ENCODE assay signal across 8 cellular contexts in the genomic region with DNA sequence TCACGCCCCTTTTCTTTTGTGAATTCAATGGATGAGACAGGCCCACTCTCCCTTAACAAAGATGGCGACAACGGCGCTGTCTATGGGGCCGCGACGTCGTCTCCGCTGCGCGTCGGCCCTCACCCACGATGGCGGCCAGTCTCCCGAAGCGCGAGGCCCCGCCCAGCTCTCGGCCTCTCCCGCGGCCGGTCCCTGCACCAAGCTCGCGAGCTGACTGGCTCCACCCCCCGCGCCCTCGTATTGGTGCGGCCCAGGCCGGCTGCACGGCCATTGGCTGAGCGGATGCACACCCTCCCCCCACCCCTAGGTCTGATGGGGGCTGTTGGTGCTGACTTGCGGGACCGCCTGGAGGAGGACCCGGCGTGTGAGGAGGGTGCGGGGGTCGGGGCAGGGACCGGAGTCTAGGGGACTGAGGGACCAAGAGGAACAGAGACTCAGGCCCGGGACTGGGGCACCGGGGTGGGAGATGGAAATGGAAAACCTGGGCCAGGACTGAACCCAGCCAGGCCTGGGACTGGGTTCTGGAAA. TPM values are rescaled to one million over a fixed set of nuclear protein-coding genes. Genes with fewer than 3 reads are reported as not detected.
DNase-seq lines count a peak whose midpoint lies in the region; ATAC-seq and TF ChIP-seq lines count a peak whose summit lies in the region.

No MANE protein-coding gene starts in this region.

- H3K4me1 ChIP-seq in gastroesophageal sphincter = peaks cover 0 to 70% (median 16%) of the 10 kb centered on the region in 3 donors

- no peaks in the 10 kb centered on the region for H3K9me3 Mint-ChIP-seq in activated naive CD4-positive, alpha-beta T cell treated with anti-CD3 and anti-CD28 coated beads, Interleukin-2, amount 50 U/mL, for 24 hours

- peak overlapping the region; percentile 89 for H3K4me3 Mint-ChIP-seq in activated naive CD4-positive, alpha-beta T cell treated with anti-CD3 and anti-CD28 coated beads, Interleukin-2, amount 50 U/mL, for 24 hours

- H3K27ac Mint-ChIP-seq in activated naive CD4-positive, alpha-beta T cell treated with anti-CD3 and anti-CD28 coated beads, Interleukin-2, amount 50 U/mL, for 24 hours = peak overlapping the region; percentile 99

- no peak for TF ChIP-seq CTCF in LNCaP clone FGC (IDR thresholded peaks at IDR 0.05; ENCODE audit: control insufficient read depth, extremely low read depth, insufficient read depth)
- TF ChIP-seq CTCF in gastroesophageal sphincter (IDR thresholded peaks at IDR 0.05) = peak in 1 of 4 experiments; percentile 23

- in situ Hi-C loops in SK-MEL-5 (cut with HindIII; ENCODE audit: low pct_unique_long_range_greater_than_20kb, low sequenced_read_pairs) = no loop called here

- DNase-seq in D341Med (ENCODE audit: low spot score) = peak; percentile 96
- DNase-seq in LNCaP clone FGC (ENCODE audit: low read depth) = no peak
- peak; percentile 96 for DNase-seq in SK-MEL-5 (ENCODE audit: low read depth, low spot score)
- DNase-seq in non-pigmented ciliary epithelial cell (ENCODE audit: low read depth) = peak; percentile 76
- peak; percentile 82 to 99 (median 97) for DNase-seq in substantia nigra (lab: John Stamatoyannopoulos, UW)

- peaks cover 0 to 45% of the 10 kb centered on the region in 2 donors for H3K36me3 ChIP-seq in gastroesophageal sphincter

- H3K4me3 ChIP-seq in LNCaP clone FGC (ENCODE audit: low read depth, low read length) (peak overlapping the region; percentile 64), gastroesophageal sphincter (peak overlapping the region; percentile 39 to 58)

- no peak for TF ChIP-seq EP300 in gastroesophageal sphincter (IDR thresholded peaks at IDR 0.05)

- H3K9me3 ChIP-seq in gastroesophageal sphincter = no peaks in the 10 kb centered on the region

- H3K27ac ChIP-seq in gastroesophageal sphincter (peak overlapping the region; percentile 68 to 91 (median 86)), substantia nigra (ENCODE audit: low read depth, low read length, poor library complexity, severe bottlenecking) (peak overlapping the region; percentile 96)

- peak in 1 of 2 donors; percentile 25 for TF ChIP-seq POLR2A in gastroesophageal sphincter (IDR thresholded peaks at IDR 0.05)

- no peaks in the 10 kb centered on the region for H3K27me3 Mint-ChIP-seq in activated naive CD4-positive, alpha-beta T cell treated with anti-CD3 and anti-CD28 coated beads, Interleukin-2, amount 50 U/mL, for 24 hours

- ATAC-seq in GM21576 (IDR thresholded peaks at IDR 0.05; ENCODE audit: unreplicated experiment) (peak; percentile 54), gastroesophageal sphincter (peak; percentile 86)

- peaks cover 19% of the 10 kb centered on the region for H3K36me3 Mint-ChIP-seq in activated naive CD4-positive, alpha-beta T cell treated with anti-CD3 and anti-CD28 coated beads, Interleukin-2, amount 50 U/mL, for 24 hours

- 0% methylated on average over 1 to 2 of the region's 40 CpGs for WGBS in gastroesophageal sphincter (ENCODE audit: low coverage in 1 of 2), 2 donors

- H3K4me1 Mint-ChIP-seq in activated naive CD4-positive, alpha-beta T cell treated with anti-CD3 and anti-CD28 coated beads, Interleukin-2, amount 50 U/mL, for 24 hours = peaks cover 48% of the 10 kb centered on the region

- H3K27me3 ChIP-seq in gastroesophageal sphincter = no peaks in the 10 kb centered on the region

RNA-seq across cellular contexts. Expression of a gene that starts 4.8 kb away (rescaled TPM):
- 4.8 and 7.3 TPM in 2 replicates for total RNA-seq in SK-MEL-5 (2014; rRNA removed; shearing (Covaris generic))
- polyA plus RNA-seq in SK-MEL-5 (2015; cell fraction: cytosol; rRNA removed) = 25.4 and 28.3 TPM in 2 replicates
- polyA plus RNA-seq in SK-MEL-5 (2015; cell fraction: nucleus; rRNA removed) = 32.7 and 68.0 TPM in 2 replicates
- 10 to 100 TPM in 3 of 4 donors, 1 to 10 TPM in 1; 7.2 to 17.9 (median 13.7) TPM for total RNA-seq in gastroesophageal sphincter

RNA-seq across cellular contexts. Expression of a gene that starts 5.2 kb away (rescaled TPM):
- total RNA-seq in SK-MEL-5 (2014; rRNA removed; shearing (Covaris generic)) = 1,626 and 1,782 TPM in 2 replicates
- polyA plus RNA-seq in SK-MEL-5 (2015; cell fraction: cytosol; rRNA removed) = 1,847 and 2,513 TPM in 2 replicates
- 360 and 403 TPM in 2 replicates for polyA plus RNA-seq in SK-MEL-5 (2015; cell fraction: nucleus; rRNA removed)
- total RNA-seq in gastroesophageal sphincter = 1,000 to 10,000 TPM; 1,261 to 2,300 (median 1,588) TPM

RNA-seq across cellular contexts. Expression of a gene that starts 9.3 kb away (rescaled TPM):
- total RNA-seq in SK-MEL-5 (2014; rRNA removed; shearing (Covaris generic)) = 0.34 TPM in 1 of 2 replicates, not detected in the other
- not detected in 2 replicates for polyA plus RNA-seq in SK-MEL-5 (2015; cell fraction: cytosol; rRNA removed)
- 0.45 TPM in 1 of 2 replicates, not detected in the other for polyA plus RNA-seq in SK-MEL-5 (2015; cell fraction: nucleus; rRNA removed)
- total RNA-seq in gastroesophageal sphincter = 1 to 10 TPM in 1 of 4 donors, not detected in 3; 1.5 TPM

RNA-seq across cellular contexts. Expression of a gene that starts 13.0 kb away (rescaled TPM):
- 19.9 and 21.3 TPM in 2 replicates for total RNA-seq in SK-MEL-5 (2014; rRNA removed; shearing (Covaris generic))
- 8.9 and 10.5 TPM in 2 replicates for polyA plus RNA-seq in SK-MEL-5 (2015; cell fraction: cytosol; rRNA removed)
- polyA plus RNA-seq in SK-MEL-5 (2015; cell fraction: nucleus; rRNA removed) = 0.92 and 7.4 TPM in 2 replicates
- 10 to 100 TPM in 2 of 4 donors, 1 to 10 TPM in 2; 2.9 to 16.8 (median 8.9) TPM for total RNA-seq in gastroesophageal sphincter

RNA-seq across cellular contexts. Expression of a gene that starts 17.6 kb away (rescaled TPM):
- not detected in 2 replicates for total RNA-seq in SK-MEL-5 (2014; rRNA removed; shearing (Covaris generic))
- not detected in 2 replicates for polyA plus RNA-seq in SK-MEL-5 (2015; cell fraction: cytosol; rRNA removed)
- polyA plus RNA-seq in SK-MEL-5 (2015; cell fraction: nucleus; rRNA removed) = not detected in 2 replicates
- total RNA-seq in gastroesophageal sphincter = not detected
